Comparison of ENCODE assay signal across 9 cellular contexts in the genomic region with DNA sequence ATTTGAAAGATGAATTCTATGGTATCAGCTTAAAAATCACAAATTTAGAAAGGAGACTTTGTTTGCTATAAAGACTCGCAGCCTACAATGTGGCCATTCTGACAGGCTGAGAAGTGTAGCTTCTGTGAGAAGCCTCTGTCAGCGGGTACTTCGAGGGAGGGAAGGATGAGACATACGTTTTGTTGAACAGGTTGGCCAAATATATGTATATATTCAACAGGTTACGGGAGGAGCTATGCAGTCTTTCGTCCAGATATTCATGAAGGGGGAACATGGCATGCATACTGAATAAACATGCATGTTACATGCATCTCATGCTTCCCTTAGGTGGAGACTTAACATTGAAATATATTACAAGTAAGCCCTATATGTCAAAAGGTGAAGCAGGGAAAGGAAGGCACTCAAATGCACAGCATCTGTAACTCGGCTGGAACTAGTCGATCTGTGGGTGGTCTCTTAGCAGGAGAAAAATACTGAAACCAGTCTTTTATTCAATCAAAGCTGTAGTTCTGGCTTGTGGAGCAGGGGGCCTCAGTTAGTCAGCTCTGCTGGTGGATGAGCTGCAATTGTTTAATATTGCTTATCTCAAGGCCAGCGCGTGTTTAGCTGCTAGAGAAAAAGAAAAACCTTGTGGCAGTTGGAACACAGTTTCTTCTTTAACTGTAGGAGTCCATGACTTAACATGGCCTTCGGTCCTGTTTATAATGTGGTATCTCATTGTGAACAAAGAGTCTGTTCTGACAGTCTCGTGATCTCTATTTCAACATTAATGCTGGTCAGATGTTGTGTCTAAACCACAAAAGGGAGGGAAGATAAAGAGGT.
DNase-seq lines count a peak whose midpoint lies in the region; ATAC-seq and TF ChIP-seq lines count a peak whose summit lies in the region.
"Had no signal": no experiment of that assay in that cellular context is flagged by ENCODE, and none has a peak within 500 bp of the region (broad histone marks: within the 10 kb centered on the region; RNA-seq: fewer than 3 reads in every experiment).

No MANE protein-coding gene starts in this region.

- CTCF ChIA-PET in WTC11 (lab: Charles Lee), result interaction anchor here (0.6 to 1.5 kb wide), 10 partner anchors 20 to 929 kb away, joined by 3 to 11 read pairs (median 4); partner anchors contain the start of gene DNAJC15

- intact Hi-C loops in mucosa of descending colon (cut with DNase I, micrococcal nuclease), result no loop called here

- DNase-seq in WTC11 (ENCODE audit: low spot score) (peak; percentile 58), neural crest cell (ENCODE audit: low read depth, low spot score) (peak; percentile 8), mucosa of descending colon (no peak)
- no peak for DNase-seq in central memory CD4-positive, alpha-beta T cell
- DNase-seq in activated CD4-positive, CD25-positive, alpha-beta regulatory T cell treated with anti-CD3 and anti-CD28 coated beads, Interleukin-2, amount 50 U/mL, for 72 hours, result no peak

- H3K27me3 Mint-ChIP-seq in WTC11 (ENCODE audit: low read depth) (peaks cover 18% of the 10 kb centered on the region), neural crest cell (ENCODE audit: low read depth) (peaks cover 52% of the 10 kb centered on the region)

- POLR2A ChIA-PET in WTC11 (lab: Charles Lee), result interaction anchor here (1.1 to 1.3 kb wide), 2 partner anchors 9 to 257 kb away, joined by 3 to 6 read pairs; no protein-coding TSS in a partner anchor

- H3K36me3 Mint-ChIP-seq in WTC11 (peaks cover 25% of the 10 kb centered on the region), neural crest cell (ENCODE audit: low read depth) (no peaks in the 10 kb centered on the region)

- H3K27ac Mint-ChIP-seq in WTC11 (peak overlapping the region; percentile 98), neural crest cell (ENCODE audit: unreplicated experiment) (no peak overlapping the region)

- no peak overlapping the region for H3K4me3 ChIP-seq in mucosa of descending colon
- H3K4me3 ChIP-seq: vagina had no signal

- ATAC-seq in GM19025 (IDR thresholded peaks at IDR 0.05; ENCODE audit: low read depth, unreplicated experiment) (peak; percentile 45), HG02938 (IDR thresholded peaks at IDR 0.05; ENCODE audit: unreplicated experiment) (peak; percentile 23), WTC11 (peak; percentile 83), HG03521 (IDR thresholded peaks at IDR 0.05; ENCODE audit: unreplicated experiment) (no peak), mucosa of descending colon (no peak)

- H3K9me3 Mint-ChIP-seq in WTC11 (peaks cover 9% of the 10 kb centered on the region; the same call in 1 of the 2 replicates), neural crest cell (no peaks in the 10 kb centered on the region)

- H3K9me3 ChIP-seq in mucosa of descending colon, result no peaks in the 10 kb centered on the region
- H3K9me3 ChIP-seq: vagina had no signal

- H3K4me3 Mint-ChIP-seq in WTC11, result peak overlapping the region; percentile 61
- H3K4me3 Mint-ChIP-seq in neural crest cell, result no peak overlapping the region

- no peak for TF ChIP-seq CTCF in WTC11 (IDR thresholded peaks at IDR 0.05)
- TF ChIP-seq CTCF in neural crest cell (conservative IDR thresholded peaks at IDR 0.05), result peak; percentile 46
- no peak for TF ChIP-seq CTCF in mucosa of descending colon (IDR thresholded peaks at IDR 0.05)

- no peaks in the 10 kb centered on the region for H3K36me3 ChIP-seq in mucosa of descending colon (ENCODE audit: low read depth)
- H3K36me3 ChIP-seq: vagina had no signal

- H3K4me1 Mint-ChIP-seq in WTC11 (peaks cover 63% of the 10 kb centered on the region), neural crest cell (peaks cover 24% of the 10 kb centered on the region)

- no peaks in the 10 kb centered on the region for H3K4me1 ChIP-seq in mucosa of descending colon (ENCODE audit: low read depth)
- H3K4me1 ChIP-seq: vagina had no signal

TF ChIP-seq in WTC11, 78 proteins besides CTCF, POLR2A, EP300 and RAD21 (continues in another document):
- TF ChIP-seq ATF1 (CRISPR knock-in tag; IDR thresholded peaks at IDR 0.05) (no peak), TEAD1 (CRISPR knock-in tag; IDR thresholded peaks at IDR 0.05) (no peak), TEAD4 (CRISPR knock-in tag; IDR thresholded peaks at IDR 0.05) (no peak), CREB1 (CRISPR knock-in tag; IDR thresholded peaks at IDR 0.05) (no peak), HMGXB4 (CRISPR knock-in tag; IDR thresholded peaks at IDR 0.05) (no peak), TCF7 (CRISPR knock-in tag; IDR thresholded peaks at IDR 0.05; ENCODE audit: low read depth) (no peak), SOX15 (CRISPR knock-in tag; IDR thresholded peaks at IDR 0.05) (no peak), ZNF138 (CRISPR knock-in tag; conservative IDR thresholded peaks at IDR 0.05) (no peak), FOXJ3 (CRISPR knock-in tag; IDR thresholded peaks at IDR 0.05; ENCODE audit: borderline replicate concordance) (no peak), GTF2I (CRISPR knock-in tag; conservative IDR thresholded peaks at IDR 0.05) (no peak), SMAD4 (CRISPR knock-in tag; IDR thresholded peaks at IDR 0.05) (no peak), PRDM15 (CRISPR knock-in tag; IDR thresholded peaks at IDR 0.05) (no peak)
- TF ChIP-seq, protein P1, sequence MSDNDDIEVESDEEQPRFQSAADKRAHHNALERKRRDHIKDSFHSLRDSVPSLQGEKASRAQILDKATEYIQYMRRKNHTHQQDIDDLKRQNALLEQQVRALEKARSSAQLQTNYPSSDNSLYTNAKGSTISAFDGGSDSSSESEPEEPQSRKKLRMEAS (CRISPR knock-in tag; IDR thresholded peaks at IDR 0.05), result no peak
- TF ChIP-seq, protein P2, sequence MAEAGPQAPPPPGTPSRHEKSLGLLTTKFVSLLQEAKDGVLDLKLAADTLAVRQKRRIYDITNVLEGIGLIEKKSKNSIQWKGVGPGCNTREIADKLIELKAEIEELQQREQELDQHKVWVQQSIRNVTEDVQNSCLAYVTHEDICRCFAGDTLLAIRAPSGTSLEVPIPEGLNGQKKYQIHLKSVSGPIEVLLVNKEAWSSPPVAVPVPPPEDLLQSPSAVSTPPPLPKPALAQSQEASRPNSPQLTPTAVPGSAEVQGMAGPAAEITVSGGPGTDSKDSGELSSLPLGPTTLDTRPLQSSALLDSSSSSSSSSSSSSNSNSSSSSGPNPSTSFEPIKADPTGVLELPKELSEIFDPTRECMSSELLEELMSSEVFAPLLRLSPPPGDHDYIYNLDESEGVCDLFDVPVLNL (CRISPR knock-in tag; IDR thresholded peaks at IDR 0.05; ENCODE audit: borderline replicate concordance, low read depth), result no peak
- TF ChIP-seq, protein P3, sequence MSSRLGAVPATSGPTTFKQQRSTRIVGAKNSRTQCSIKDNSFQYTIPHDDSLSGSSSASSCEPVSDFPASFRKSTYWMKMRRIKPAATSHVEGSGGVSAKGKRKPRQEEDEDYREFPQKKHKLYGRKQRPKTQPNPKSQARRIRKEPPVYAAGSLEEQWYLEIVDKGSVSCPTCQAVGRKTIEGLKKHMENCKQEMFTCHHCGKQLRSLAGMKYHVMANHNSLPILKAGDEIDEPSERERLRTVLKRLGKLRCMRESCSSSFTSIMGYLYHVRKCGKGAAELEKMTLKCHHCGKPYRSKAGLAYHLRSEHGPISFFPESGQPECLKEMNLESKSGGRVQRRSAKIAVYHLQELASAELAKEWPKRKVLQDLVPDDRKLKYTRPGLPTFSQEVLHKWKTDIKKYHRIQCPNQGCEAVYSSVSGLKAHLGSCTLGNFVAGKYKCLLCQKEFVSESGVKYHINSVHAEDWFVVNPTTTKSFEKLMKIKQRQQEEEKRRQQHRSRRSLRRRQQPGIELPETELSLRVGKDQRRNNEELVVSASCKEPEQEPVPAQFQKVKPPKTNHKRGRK (CRISPR knock-in tag; IDR thresholded peaks at IDR 0.05; ENCODE audit: borderline replicate concordance), result no peak

Comparison
In these comparisons a context has a peak if more than half of its experiments do, and no peak if none do; other contexts are left out.
1. ATAC-seq: peak in GM19025 (single experiment), HG02938 (single experiment) and WTC11 (single experiment); none in HG03521 (single experiment) and mucosa of descending colon (single experiment).
2. DNase-seq: peak in WTC11 (single experiment) and neural crest cell (single experiment); none in central memory CD4-positive, alpha-beta T cell (single experiment), activated CD4-positive, CD25-positive, alpha-beta regulatory T cell treated with anti-CD3 and anti-CD28 coated beads, Interleukin-2, amount 50 U/mL, for 72 hours (single experiment) and mucosa of descending colon (0 of 3).